In genomic region chr15:42273099-42273899, GRCh38 we compare ENCODE assay signal across 1 cellular context.
TF ChIP-seq lines count a peak whose summit lies in the region.

Gene GANC, plus strand, starts transcription at chr15:42273201. Its CDS starts 1,281 bp downstream, at chr15:42274482.
Gene TMEM87A, minus strand, starts transcription at chr15:42273433. Its CDS starts 35 bp downstream, at chr15:42273398.

TF ChIP-seq in GM12878, 131 proteins besides CTCF, POLR2A, EP300 and RAD21 (continued from another document and continues in another):
- TF ChIP-seq SKIL (IDR thresholded peaks at IDR 0.05; ENCODE audit: low read depth, poor library complexity, severe bottlenecking) (peak; percentile 63), CHD1 (IDR thresholded peaks at IDR 0.05; ENCODE audit: low read depth, low read length) (no peak), KDM1A (IDR thresholded peaks at IDR 0.05; ENCODE audit: borderline replicate concordance) (no peak), ZNF687 (IDR thresholded peaks at IDR 0.05) (peak; percentile 81), HCFC1 (IDR thresholded peaks at IDR 0.05; ENCODE audit: low read length) (peak; percentile 61), ATF3 (IDR thresholded peaks at IDR 0.05; ENCODE audit: borderline replicate concordance, extremely low read depth, low read depth, low read length) (no peak), CEBPB (IDR thresholded peaks at IDR 0.05; ENCODE audit: borderline replicate concordance in 1 of 2, low read depth in 2 of 2, low read length in 2 of 2) (no peak), ZBTB33 (IDR thresholded peaks at IDR 0.05) (no peak; the same call in 1 of the 2 replicates), JUNB (IDR thresholded peaks at IDR 0.05) (no peak; the same call in 1 of the 2 replicates), USF1 (IDR thresholded peaks at IDR 0.05; ENCODE audit: borderline replicate concordance, extremely low read length, insufficient read depth, low read depth, low read length) (no peak), REST (IDR thresholded peaks at IDR 0.05; ENCODE audit: low read depth, low read length) (no peak), MAX (IDR thresholded peaks at IDR 0.05; ENCODE audit: low read depth, low read length) (no peak; the same call in 1 of the 2 replicates), IRF4 (IDR thresholded peaks at IDR 0.05; ENCODE audit: low read depth, low read length) (no peak), PAX8 (IDR thresholded peaks at IDR 0.05) (peak; percentile 88; the same call in 1 of the 2 replicates), BCLAF1 (IDR thresholded peaks at IDR 0.05) (no peak), NFXL1 (IDR thresholded peaks at IDR 0.05; ENCODE audit: borderline replicate concordance) (no peak), SUZ12 (IDR thresholded peaks at IDR 0.05; ENCODE audit: unreplicated experiment) (no peak), HSF1 (IDR thresholded peaks at IDR 0.05; ENCODE audit: low read depth, low read length) (no peak), YBX1 (IDR thresholded peaks at IDR 0.05) (no peak), IRF3 (IDR thresholded peaks at IDR 0.05) (peak; percentile 43; the same call in 1 of the 2 replicates), SMAD1 (IDR thresholded peaks at IDR 0.05; ENCODE audit: low read depth, partially characterized antibody) (peak; percentile 93), MXI1 (IDR thresholded peaks at IDR 0.05; ENCODE audit: low read depth, low read length) (peak; percentile 69; the same call in 1 of the 2 replicates), JUND (IDR thresholded peaks at IDR 0.05; ENCODE audit: low read depth, low read length) (no peak), SUPT20H (IDR thresholded peaks at IDR 0.05; ENCODE audit: borderline replicate concordance, control insufficient read depth, low read depth, low read length) (no peak), BCL3 (IDR thresholded peaks at IDR 0.05; ENCODE audit: borderline replicate concordance, insufficient read depth, low read depth, low read length, poor library complexity, severe bottlenecking) (peak; percentile 38), ZZZ3 (IDR thresholded peaks at IDR 0.05; ENCODE audit: control insufficient read depth, insufficient read length, low read depth) (no peak), ZNF622 (IDR thresholded peaks at IDR 0.05) (no peak), NRF1 (conservative IDR thresholded peaks at IDR 0.05; ENCODE audit: low read depth, low read length) (peak; percentile 43), RELB (IDR thresholded peaks at IDR 0.05; ENCODE audit: low read depth) (peak; percentile 97), PAX5 (IDR thresholded peaks at IDR 0.05; ENCODE audit: borderline replicate concordance, low read depth, low read length) (no peak)
